8 cellular contexts compared by ENCODE assay signal in genomic region chr14:91060472-91061308, GRCh38. TPM values are rescaled to one million over a fixed set of nuclear protein-coding genes. Genes with fewer than 3 reads are reported as not detected.
A peak's percentile ranks its signal among the peaks of the same experiment; 100 is the strongest.
DNase-seq lines count a peak whose midpoint lies in the region; ATAC-seq and TF ChIP-seq lines count a peak whose summit lies in the region.

Gene RPS6KA5 (minus strand): TSS chr14:91060641. CDS start chr14:91060434, 207 bp downstream.

- no peaks in the 10 kb centered on the region for H3K9me3 ChIP-seq in liver (ENCODE audit: control insufficient read depth in 4 of 4, low read length in 3 of 4)

- H3K27ac ChIP-seq in liver (ENCODE audit: low read depth in 1 of 2, low read length in 2 of 2) = peak within 1 kb of the TSS; percentile 92 to 98

- under 1% methylated on average over 69 of the region's 69 CpGs for WGBS in liver

- H3K36me3 ChIP-seq in liver (ENCODE audit: control insufficient read depth in 4 of 4, insufficient read depth in 3 of 4, low read depth in 1 of 4, low read length in 3 of 4) = peaks cover 0 to 1% (median 0%) of the 10 kb centered on the region in 4 donors

- peak; percentile 85 for ATAC-seq in GM19438 (IDR thresholded peaks at IDR 0.05; ENCODE audit: low read depth, unreplicated experiment)
- peak; percentile 78 for ATAC-seq in HG03575 (IDR thresholded peaks at IDR 0.05; ENCODE audit: extremely low read depth, insufficient number of reproducible peaks, low FRiP score, unreplicated experiment)

- intact Hi-C loops in activated CD4-positive, alpha-beta memory T cell treated with anti-CD3 and anti-CD28 coated beads for 36 hours (cut with micrococcal nuclease) = loop anchor here (1.0 to 5.0 kb wide), 11 partner anchors 38 to 678 kb away; partner anchors contain the start of genes CALM1 and CCDC88C

- peak within 1 kb of the TSS; percentile 61 for H3K27ac Mint-ChIP-seq in activated CD4-positive, alpha-beta memory T cell treated with anti-CD3 and anti-CD28 coated beads for 36 hours

- TF ChIP-seq RAD21 in liver (IDR thresholded peaks at IDR 0.05) = peak; percentile 31 to 42

- CTCF ChIA-PET in activated CD4-positive, alpha-beta memory T cell treated with anti-CD3 and anti-CD28 coated beads for 36 hours (lab: Charles Lee) = interaction anchor here (0.5 to 4.3 kb wide), 11 partner anchors 18 to 183 kb away, joined by 3 to 29 read pairs (median 4); partner anchors contain the start of gene DGLUCY

- H3K4me3 ChIP-seq in liver (ENCODE audit: low read depth in 1 of 3, low read length in 3 of 3) = peak within 1 kb of the TSS; percentile 81 to 93 (median 88)

- DNase-seq in CD1c-positive myeloid dendritic cell (ENCODE audit: extremely low spot score) = peak; percentile 100
- peak; percentile 98 for DNase-seq in NCI-H82 treated with DMSO at 0.1 percent for 48 hours (lab: John Stamatoyannopoulos, UW; ENCODE audit: unreplicated experiment)
- peak; percentile 100 for DNase-seq in activated CD4-positive, alpha-beta memory T cell treated with anti-CD3 and anti-CD28 coated beads for 36 hours
- DNase-seq in dermis microvascular lymphatic vessel endothelial cell (ENCODE audit: low read depth in 2 of 2) = peak; percentile 100
- DNase-seq in stimulated activated CD4-positive, alpha-beta T cell treated with anti-CD3 and anti-CD28 coated beads, Interleukin-4, amount 100 ng/mL, for 24 hours = peak; percentile 100

- H3K4me1 ChIP-seq in liver (ENCODE audit: control insufficient read depth in 4 of 4, insufficient read depth in 4 of 4, low read length in 3 of 4) = peaks cover 0 to 13% (median 6%) of the 10 kb centered on the region in 4 donors

- POLR2A ChIA-PET in activated CD4-positive, alpha-beta memory T cell treated with anti-CD3 and anti-CD28 coated beads for 36 hours (lab: Charles Lee) = interaction anchor here (0.5 to 9.9 kb wide), 14 partner anchors 17 to 679 kb away, joined by 3 to 116 read pairs (median 4); partner anchors contain the start of gene DGLUCY

- peak within 1 kb of the TSS; percentile 87 for H3K4me3 Mint-ChIP-seq in activated CD4-positive, alpha-beta memory T cell treated with anti-CD3 and anti-CD28 coated beads for 36 hours

- peak within 1 kb of the TSS; percentile 86 to 87 for H3K9ac ChIP-seq in liver (ENCODE audit: low read depth in 1 of 2, low read length in 2 of 2)

- H3K36me3 Mint-ChIP-seq in activated CD4-positive, alpha-beta memory T cell treated with anti-CD3 and anti-CD28 coated beads for 36 hours = peaks cover 21% of the 10 kb centered on the region

- TF ChIP-seq CTCF in liver (IDR thresholded peaks at IDR 0.05; ENCODE audit: low read depth, low read length, missing input control) = peak; percentile 17

- no peaks in the 10 kb centered on the region for H3K27me3 ChIP-seq in liver (ENCODE audit: control insufficient read depth in 4 of 4, insufficient read depth in 4 of 4, low read length in 3 of 4)

- H3K9me3 Mint-ChIP-seq in activated CD4-positive, alpha-beta memory T cell treated with anti-CD3 and anti-CD28 coated beads for 36 hours = no peaks in the 10 kb centered on the region

- peaks cover 57% of the 10 kb centered on the region for H3K4me1 Mint-ChIP-seq in activated CD4-positive, alpha-beta memory T cell treated with anti-CD3 and anti-CD28 coated beads for 36 hours (ENCODE audit: low read depth)

- no peaks in the 10 kb centered on the region for H3K27me3 Mint-ChIP-seq in activated CD4-positive, alpha-beta memory T cell treated with anti-CD3 and anti-CD28 coated beads for 36 hours

TF ChIP-seq in liver, 16 proteins besides CTCF, POLR2A, EP300 and RAD21:
- TF ChIP-seq FOXA1 (IDR thresholded peaks at IDR 0.05) (no peak), NR2F2 (IDR thresholded peaks at IDR 0.05) (peak; percentile 87), JUND (IDR thresholded peaks at IDR 0.05) (peak; percentile 23 to 48), RXRA (IDR thresholded peaks at IDR 0.05) (peak; percentile 80 to 91), HNF4A (conservative IDR thresholded peaks at IDR 0.05) (peak in 1 of 2 donors; percentile 26), SP1 (IDR thresholded peaks at IDR 0.05) (peak; percentile 99), FOXA2 (IDR thresholded peaks at IDR 0.05) (peak; percentile 58), EGR1 (IDR thresholded peaks at IDR 0.05; ENCODE audit: low read depth in 2 of 2) (peak; percentile 34 to 47), MAX (IDR thresholded peaks at IDR 0.05) (peak; percentile 93), REST (IDR thresholded peaks at IDR 0.05) (peak; percentile 29), ATF3 (IDR thresholded peaks at IDR 0.05) (no peak), HNF4G (IDR thresholded peaks at IDR 0.05) (no peak), ZBTB33 (IDR thresholded peaks at IDR 0.05) (peak; percentile 77), YY1 (IDR thresholded peaks at IDR 0.05) (peak; percentile 89), TAF1 (conservative IDR thresholded peaks at IDR 0.05) (peak; percentile 29), GABPA (IDR thresholded peaks at IDR 0.05 in 1 of 2, conservative IDR thresholded peaks at IDR 0.05 in 1 of 2) (peak in 1 of 2 donors; percentile 52)

RNA-seq across cellular contexts. Expression of gene RPS6KA5, which starts in this region (rescaled TPM):
- total RNA-seq in activated CD4-positive, alpha-beta memory T cell treated with anti-CD3 and anti-CD28 coated beads for 36 hours = 10 to 100 TPM; 18.8 to 19.3 TPM
- 1.2 and 2.8 TPM in 2 replicates for total RNA-seq in dermis microvascular lymphatic vessel endothelial cell
- total RNA-seq in liver = 1 to 10 TPM; 1.4 to 2.3 TPM
- polyA plus RNA-seq in liver = 1 to 10 TPM in 1 of 2 donors, under 1 TPM in 1; 0.52 to 1.1 TPM

Comparison
In these comparisons a context has a peak if more than half of its experiments do, and no peak if none do; other contexts are left out.
1. Peak in every context shown above with its lines: DNase-seq, ATAC-seq, H3K4me3 ChIP-seq and H3K27ac ChIP-seq.